15 cellular contexts compared by ENCODE assay signal in genomic region chr3:129106320-129106719, GRCh38. TPM values are rescaled to one million over a fixed set of nuclear protein-coding genes. Genes with fewer than 3 reads are reported as not detected.
DNase-seq lines count a peak whose midpoint lies in the region; ATAC-seq and TF ChIP-seq lines count a peak whose summit lies in the region.
"Had no signal": no experiment of that assay in that cellular context is flagged by ENCODE, and none has a peak within 500 bp of the region (broad histone marks: within the 10 kb centered on the region; RNA-seq: fewer than 3 reads in every experiment).

No MANE protein-coding gene starts in this region.

- H3K4me1 Mint-ChIP-seq in nephron progenitor cell (peaks cover 38% of the 10 kb centered on the region), osteocyte (ENCODE audit: unreplicated experiment) (no peaks in the 10 kb centered on the region)

- H3K27ac Mint-ChIP-seq in nephron progenitor cell (peak overlapping the region; percentile 48), osteocyte (ENCODE audit: unreplicated experiment) (no peak overlapping the region)

- TF ChIP-seq POLR2A in body of pancreas (IDR thresholded peaks at IDR 0.05) = no peak

- H3K9me3 ChIP-seq in SK-N-SH (no peaks in the 10 kb centered on the region), body of pancreas (no peaks in the 10 kb centered on the region)
- H3K9me3 ChIP-seq: colonic mucosa had no signal

- ATAC-seq in SK-N-SH treated with all-trans-retinoic acid at 6 μM for 48 hours = no peak; the same call in 2 of the 3 replicates
- no peak for ATAC-seq in GM19452 (IDR thresholded peaks at IDR 0.05; ENCODE audit: unreplicated experiment)
- no peak for ATAC-seq in body of pancreas

- no peak overlapping the region for H2AFZ ChIP-seq in SK-N-SH (ENCODE audit: low read depth)

- H3K9me2 ChIP-seq in SK-N-SH = no peaks in the 10 kb centered on the region

- H3K4me3 Mint-ChIP-seq in nephron progenitor cell (no peak overlapping the region), osteocyte (ENCODE audit: unreplicated experiment) (no peak overlapping the region)

- H3K27ac ChIP-seq in SK-N-SH (ENCODE audit: low read depth in 2 of 2, low read length in 1 of 2) (no peak overlapping the region), body of pancreas (no peak overlapping the region)
- H3K27ac ChIP-seq: colonic mucosa, RWPE1 had no signal

- H3F3A ChIP-seq in SK-N-SH (replicated peaks; ENCODE audit: insufficient read depth) = no peaks in the 10 kb centered on the region

- no peak for TF ChIP-seq EP300 in SK-N-SH (IDR thresholded peaks at IDR 0.05; ENCODE audit: borderline replicate concordance in 1 of 2, low read depth in 1 of 2, low read length in 1 of 2)

- no peak for DNase-seq in SK-N-SH
- peak; percentile 10 for DNase-seq in NCI-H524 treated with DMSO at 0.1 percent for 48 hours (lab: John Stamatoyannopoulos, UW)
- peak; percentile 62 to 86 for DNase-seq in cerebellar nuclear complex (lab: John Stamatoyannopoulos, UW)
- no peak for DNase-seq in nephron progenitor cell
- DNase-seq in body of pancreas = no peak
- DNase-seq in osteocyte (ENCODE audit: extremely low spot score, unreplicated experiment) = no peak
- DNase-seq: activated CD4-positive, CD25-positive, alpha-beta regulatory T cell; activated effector memory CD4-positive, alpha-beta T cell treated with anti-CD3 and anti-CD28 coated beads, Interleukin-2, amount 50 U/mL, for 16 hours; colonic mucosa; GDM1 had no signal

- POLR2A ChIA-PET in SK-N-SH (lab: Yijun Ruan, JAX) = no interaction called here

- TF ChIP-seq RAD21 in SK-N-SH (IDR thresholded peaks at IDR 0.05; ENCODE audit: low read length) = peak; percentile 34

- H3K4me2 ChIP-seq in SK-N-SH = no peak overlapping the region

- H3K9ac ChIP-seq in SK-N-SH = no peak overlapping the region

- CTCF ChIA-PET in SK-N-SH (lab: Yijun Ruan, JAX) = interaction anchor here (0.9 to 3.6 kb wide), 2 partner anchors 11 to 136 kb away, joined by 3 to 20 read pairs; no protein-coding TSS in a partner anchor

- no peaks in the 10 kb centered on the region for H3K4me1 ChIP-seq in SK-N-SH (ENCODE audit: control insufficient read depth in 1 of 2, insufficient read depth in 2 of 2, low read depth in 1 of 2, low read length in 1 of 2)
- peaks cover 14% of the 10 kb centered on the region for H3K4me1 ChIP-seq in body of pancreas
- H3K4me1 ChIP-seq: colonic mucosa had no signal

- H3K27me3 Mint-ChIP-seq in nephron progenitor cell (ENCODE audit: low read depth, poor library complexity) = no peaks in the 10 kb centered on the region
- no peaks in the 10 kb centered on the region for H3K27me3 Mint-ChIP-seq in osteocyte (ENCODE audit: unreplicated experiment)

- intact Hi-C loops in body of pancreas (cut with DNase I) = no loop called here

- peaks cover 2 to 6% of the 10 kb centered on the region in 2 experiments for H3K36me3 ChIP-seq in SK-N-SH (replicated peaks in 1 of 2; ENCODE audit: control insufficient read depth in 1 of 2, insufficient read depth in 2 of 2, low read length in 1 of 2)
- H3K36me3 ChIP-seq in body of pancreas (replicated peaks in 1 of 2; ENCODE audit: insufficient read depth in 1 of 2, low read depth in 2 of 2) = peaks cover 0 to 3% of the 10 kb centered on the region in 2 donors

- peaks cover 47% of the 10 kb centered on the region for H4K20me1 ChIP-seq in SK-N-SH (ENCODE audit: insufficient read depth)

- no peaks in the 10 kb centered on the region for H3K9me3 Mint-ChIP-seq in nephron progenitor cell
- H3K9me3 Mint-ChIP-seq in osteocyte (ENCODE audit: unreplicated experiment) = no peaks in the 10 kb centered on the region

- TF ChIP-seq CTCF in SK-N-SH (IDR thresholded peaks at IDR 0.05) (no peak), nephron progenitor cell (IDR thresholded peaks at IDR 0.05) (no peak), body of pancreas (IDR thresholded peaks at IDR 0.05) (no peak), osteocyte (IDR thresholded peaks at IDR 0.05) (no peak)

- H3K79me2 ChIP-seq in SK-N-SH (ENCODE audit: insufficient read depth) = peaks cover 51% of the 10 kb centered on the region

- H3K27me3 ChIP-seq in SK-N-SH (ENCODE audit: insufficient read depth) (no peaks in the 10 kb centered on the region), body of pancreas (no peaks in the 10 kb centered on the region)
- H3K27me3 ChIP-seq: colonic mucosa had no signal

- peaks cover 16% of the 10 kb centered on the region for H3K36me3 Mint-ChIP-seq in nephron progenitor cell (ENCODE audit: low read depth)
- H3K36me3 Mint-ChIP-seq in osteocyte (ENCODE audit: unreplicated experiment) = peaks cover 8% of the 10 kb centered on the region

- 93% methylated on average over 5 of the region's 5 CpGs for WGBS in SK-N-SH (ENCODE audit: low lambda C conversion rate)
- 79 to 91% methylated on average over 3 to 5 of the region's 5 CpGs for WGBS in body of pancreas, 2 donors

- H3K4me3 ChIP-seq in SK-N-SH (ENCODE audit: low read depth in 2 of 2, low read length in 1 of 2) (no peak overlapping the region), body of pancreas (no peak overlapping the region)
- H3K4me3 ChIP-seq: colonic mucosa had no signal

TF ChIP-seq in SK-N-SH, 30 proteins besides CTCF, POLR2A, EP300 and RAD21 (continues in another document):
- TF ChIP-seq, protein P1, sequence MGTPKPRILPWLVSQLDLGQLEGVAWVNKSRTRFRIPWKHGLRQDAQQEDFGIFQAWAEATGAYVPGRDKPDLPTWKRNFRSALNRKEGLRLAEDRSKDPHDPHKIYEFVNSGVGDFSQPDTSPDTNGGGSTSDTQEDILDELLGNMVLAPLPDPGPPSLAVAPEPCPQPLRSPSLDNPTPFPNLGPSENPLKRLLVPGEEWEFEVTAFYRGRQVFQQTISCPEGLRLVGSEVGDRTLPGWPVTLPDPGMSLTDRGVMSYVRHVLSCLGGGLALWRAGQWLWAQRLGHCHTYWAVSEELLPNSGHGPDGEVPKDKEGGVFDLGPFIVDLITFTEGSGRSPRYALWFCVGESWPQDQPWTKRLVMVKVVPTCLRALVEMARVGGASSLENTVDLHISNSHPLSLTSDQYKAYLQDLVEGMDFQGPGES (IDR thresholded peaks at IDR 0.05; ENCODE audit: low read depth, low read length) = no peak
- TF ChIP-seq FOSL2 (IDR thresholded peaks at IDR 0.05; ENCODE audit: borderline replicate concordance, low read depth) (no peak), EZH2phosphoT487 (IDR thresholded peaks at IDR 0.05; ENCODE audit: borderline replicate concordance, low read depth) (no peak), USF2 (IDR thresholded peaks at IDR 0.05; ENCODE audit: borderline replicate concordance, low read depth, low read length) (no peak), ELF1 (IDR thresholded peaks at IDR 0.05) (no peak), NRF1 (IDR thresholded peaks at IDR 0.05; ENCODE audit: low read depth, low read length) (no peak), YY1 (IDR thresholded peaks at IDR 0.05; ENCODE audit: low read depth) (no peak)

TF ChIP-seq in SK-N-SH treated with all-trans-retinoic acid at 6 μM for 48 hours, 23 proteins besides CTCF, POLR2A, EP300 and RAD21:
- no peak for TF ChIP-seq ZNF70 (CRISPR knock-in tag; IDR thresholded peaks at IDR 0.05)
- no peak for TF ChIP-seq GLIS3 (CRISPR knock-in tag; IDR thresholded peaks at IDR 0.05)
- TF ChIP-seq PATZ1 (CRISPR knock-in tag; IDR thresholded peaks at IDR 0.05; ENCODE audit: borderline replicate concordance) = no peak
- no peak for TF ChIP-seq ARNTL (CRISPR knock-in tag; IDR thresholded peaks at IDR 0.05; ENCODE audit: borderline replicate concordance, low read depth)
- TF ChIP-seq ZNF565 (CRISPR knock-in tag; conservative IDR thresholded peaks at IDR 0.05; ENCODE audit: low read depth) = no peak
- no peak for TF ChIP-seq CSDC2 (CRISPR knock-in tag; IDR thresholded peaks at IDR 0.05)

RNA-seq across cellular contexts. Expression of gene RAB43, which starts 15.3 kb away (rescaled TPM):
- polyA plus RNA-seq in SK-N-SH (2012; rRNA removed) = 8.9 and 9.5 TPM in 2 replicates
- 4.6 and 7.5 TPM in 2 replicates for polyA plus RNA-seq in SK-N-SH (2012; cell fraction: cytosol; rRNA removed)
- 16.6 and 20.6 TPM in 2 replicates for polyA plus RNA-seq in SK-N-SH (2012; cell fraction: nucleus; rRNA removed)
- total RNA-seq in body of pancreas (10 to 100 TPM in 1 of 2 donors, 1 to 10 TPM in 1; 6.6 to 10.1 TPM), osteocyte (16.7 and 23.2 TPM in 2 replicates)

RNA-seq across cellular contexts. Expression of gene GP9, which starts 45.7 kb away (rescaled TPM):
- not detected in 2 replicates for polyA plus RNA-seq in SK-N-SH (2012; rRNA removed)
- polyA plus RNA-seq in SK-N-SH (2012; cell fraction: cytosol; rRNA removed) = not detected in 2 replicates
- not detected in 2 replicates for polyA plus RNA-seq in SK-N-SH (2012; cell fraction: nucleus; rRNA removed)
- total RNA-seq in body of pancreas (not detected), osteocyte (not detected in 2 replicates)
- total RNA-seq: subcutaneous adipose tissue had no signal
- polyA plus RNA-seq: AG04450 had no signal

RNA-seq across cellular contexts. Expression of gene ISY1, which starts 54.5 kb away (rescaled TPM):
- 20.9 and 22.3 TPM in 2 replicates for polyA plus RNA-seq in SK-N-SH (2012; rRNA removed)
- polyA plus RNA-seq in SK-N-SH (2012; cell fraction: cytosol; rRNA removed) = 30.1 and 39.2 TPM in 2 replicates
- polyA plus RNA-seq in SK-N-SH (2012; cell fraction: nucleus; rRNA removed) = 9.0 and 11.8 TPM in 2 replicates
- total RNA-seq in body of pancreas = 10 to 100 TPM in 1 of 2 donors, 1 to 10 TPM in 1; 9.3 to 12.5 TPM
- 42.2 and 42.6 TPM in 2 replicates for total RNA-seq in osteocyte

Comparison
In these comparisons a context has a peak if more than half of its experiments do, and no peak if none do; other contexts are left out.
1. DNase-seq: peak in NCI-H524 treated with DMSO at 0.1 percent for 48 hours (single experiment) and cerebellar nuclear complex (2 of 2); none in SK-N-SH (single experiment), nephron progenitor cell (single experiment), body of pancreas (0 of 4) and osteocyte (single experiment).